In the genomic region with DNA sequence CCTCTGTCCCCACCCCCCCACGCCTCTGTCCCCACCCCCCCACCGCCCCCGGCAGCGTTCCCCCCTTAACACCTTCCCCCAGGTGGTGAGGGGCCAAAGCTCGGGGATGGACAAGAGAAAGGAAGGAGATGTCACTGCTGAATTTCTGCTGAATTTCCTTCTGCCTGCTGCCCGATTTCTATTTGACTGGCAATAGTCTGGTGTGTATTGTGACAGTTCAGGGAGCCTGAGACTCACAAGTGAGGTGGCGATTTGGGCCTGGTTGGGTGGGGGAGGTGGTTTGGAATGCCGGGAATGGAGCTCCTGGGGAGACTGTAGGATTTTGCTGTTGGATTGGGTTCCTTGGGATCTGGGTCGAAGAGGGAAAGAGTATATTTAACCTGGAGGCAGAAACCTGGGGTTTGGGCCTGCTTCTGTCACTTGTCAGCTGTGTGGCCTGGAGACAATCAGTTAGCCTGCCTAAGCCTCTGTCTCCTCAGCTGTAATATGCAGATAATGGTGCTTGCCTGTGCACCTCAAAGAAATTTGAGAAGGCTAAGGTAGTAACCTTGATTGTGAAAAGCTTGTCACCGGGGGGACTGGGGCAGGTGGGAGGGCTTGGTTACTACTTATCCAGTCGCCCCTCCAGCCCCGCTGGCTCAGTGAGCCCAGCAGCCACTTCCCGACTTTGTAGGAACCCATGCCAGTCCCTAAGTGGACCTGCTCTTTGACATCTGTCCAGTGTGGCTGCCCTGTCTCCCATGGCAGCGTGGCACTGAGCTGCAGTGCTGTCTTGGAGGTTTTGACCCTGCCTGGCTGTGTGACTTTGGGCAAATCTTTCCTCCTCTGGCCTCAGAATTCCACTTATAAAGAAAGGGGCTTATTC, we compare ENCODE assay signal across 1 cellular context.
A peak's percentile ranks its signal among the peaks of the same experiment; 100 is the strongest.
TF ChIP-seq lines count a peak whose summit lies in the region.

No MANE protein-coding gene starts in this region.

TF ChIP-seq in K562, 482 proteins besides CTCF, POLR2A, EP300 and RAD21 (continued from another document and continues in another):
- TF ChIP-seq, protein P1, sequence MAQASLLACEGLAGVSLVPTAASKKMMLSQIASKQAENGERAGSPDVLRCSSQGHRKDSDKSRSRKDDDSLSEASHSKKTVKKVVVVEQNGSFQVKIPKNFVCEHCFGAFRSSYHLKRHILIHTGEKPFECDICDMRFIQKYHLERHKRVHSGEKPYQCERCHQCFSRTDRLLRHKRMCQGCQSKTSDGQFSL (CRISPR knock-in tag; IDR thresholded peaks at IDR 0.05): peak; percentile 67
- TF ChIP-seq, protein P1 (tag; IDR thresholded peaks at IDR 0.05): peak in 1 of 2 experiments; percentile 93; a peak in 2 of 4 replicates
- TF ChIP-seq ZSCAN29 (IDR thresholded peaks at IDR 0.05) (no peak), SMARCA5 (IDR thresholded peaks at IDR 0.05) (peak; percentile 76; the same call in 1 of the 2 replicates), KLF10 (CRISPR knock-in tag; IDR thresholded peaks at IDR 0.05) (no peak), ZNF551 (CRISPR knock-in tag; IDR thresholded peaks at IDR 0.05) (no peak), ETV1 (tag; conservative IDR thresholded peaks at IDR 0.05; ENCODE audit: low read depth) (no peak), ZNF165 (CRISPR knock-in tag; IDR thresholded peaks at IDR 0.05; ENCODE audit: borderline replicate concordance) (no peak), ARID3A (IDR thresholded peaks at IDR 0.05; ENCODE audit: borderline replicate concordance, low read depth, low read length) (no peak), ZKSCAN3 (CRISPR knock-in tag; IDR thresholded peaks at IDR 0.05) (no peak), MXI1 (IDR thresholded peaks at IDR 0.05; ENCODE audit: low read depth, low read length) (0 out of 2 replicates have a peak, but pooled peaks have one; percentile 39), SMAD3 (CRISPR knock-in tag; conservative IDR thresholded peaks at IDR 0.05) (no peak), SRSF1 (IDR thresholded peaks at IDR 0.05; ENCODE audit: low read depth, low read length) (no peak), ZBTB1 (CRISPR knock-in tag; IDR thresholded peaks at IDR 0.05; ENCODE audit: borderline replicate concordance, low read depth) (no peak), XRCC5 (IDR thresholded peaks at IDR 0.05; ENCODE audit: low read depth, low read length) (no peak), FUS (optimal IDR thresholded peaks at IDR 0.05; ENCODE audit: low read depth, low read length) (no peak), DPF2 (IDR thresholded peaks at IDR 0.05) (peak; percentile 60), ZNF780A (CRISPR knock-in tag; IDR thresholded peaks at IDR 0.05) (no peak), FOXA3 (CRISPR knock-in tag; conservative IDR thresholded peaks at IDR 0.05 in 1 of 2, IDR thresholded peaks at IDR 0.05 in 1 of 2) (no peak), FOXP1 (CRISPR knock-in tag; IDR thresholded peaks at IDR 0.05) (no peak), ZNF76 (CRISPR knock-in tag; IDR thresholded peaks at IDR 0.05; ENCODE audit: borderline replicate concordance) (no peak), CBFA2T2 (conservative IDR thresholded peaks at IDR 0.05) (peak; percentile 72), KAT7 (CRISPR knock-in tag; IDR thresholded peaks at IDR 0.05; ENCODE audit: borderline replicate concordance) (0 out of 2 replicates have a peak, but pooled peaks have one; percentile 19), ZNF589 (CRISPR knock-in tag; IDR thresholded peaks at IDR 0.05; ENCODE audit: low read depth) (no peak), ZFX (CRISPR knock-in tag; IDR thresholded peaks at IDR 0.05) (peak; percentile 68), ELF1 (tag; IDR thresholded peaks at IDR 0.05) (no peak), ZFPM2 (CRISPR knock-in tag; IDR thresholded peaks at IDR 0.05) (no peak), CREM (IDR thresholded peaks at IDR 0.05; ENCODE audit: low read depth) (peak; percentile 23; the same call in 1 of the 2 replicates), NCOA2 (IDR thresholded peaks at IDR 0.05; ENCODE audit: partially characterized antibody in 2 of 2) (no peak), NBN (IDR thresholded peaks at IDR 0.05; ENCODE audit: low read depth) (no peak), CHD1 (IDR thresholded peaks at IDR 0.05; ENCODE audit: low read length) (no peak), ZBTB8A (IDR thresholded peaks at IDR 0.05; ENCODE audit: partially characterized antibody) (no peak)
- TF ChIP-seq, protein P2, sequence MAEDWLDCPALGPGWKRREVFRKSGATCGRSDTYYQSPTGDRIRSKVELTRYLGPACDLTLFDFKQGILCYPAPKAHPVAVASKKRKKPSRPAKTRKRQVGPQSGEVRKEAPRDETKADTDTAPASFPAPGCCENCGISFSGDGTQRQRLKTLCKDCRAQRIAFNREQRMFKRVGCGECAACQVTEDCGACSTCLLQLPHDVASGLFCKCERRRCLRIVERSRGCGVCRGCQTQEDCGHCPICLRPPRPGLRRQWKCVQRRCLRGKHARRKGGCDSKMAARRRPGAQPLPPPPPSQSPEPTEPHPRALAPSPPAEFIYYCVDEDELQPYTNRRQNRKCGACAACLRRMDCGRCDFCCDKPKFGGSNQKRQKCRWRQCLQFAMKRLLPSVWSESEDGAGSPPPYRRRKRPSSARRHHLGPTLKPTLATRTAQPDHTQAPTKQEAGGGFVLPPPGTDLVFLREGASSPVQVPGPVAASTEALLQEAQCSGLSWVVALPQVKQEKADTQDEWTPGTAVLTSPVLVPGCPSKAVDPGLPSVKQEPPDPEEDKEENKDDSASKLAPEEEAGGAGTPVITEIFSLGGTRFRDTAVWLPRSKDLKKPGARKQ (CRISPR knock-in tag; IDR thresholded peaks at IDR 0.05): no peak
- TF ChIP-seq, protein P3, sequence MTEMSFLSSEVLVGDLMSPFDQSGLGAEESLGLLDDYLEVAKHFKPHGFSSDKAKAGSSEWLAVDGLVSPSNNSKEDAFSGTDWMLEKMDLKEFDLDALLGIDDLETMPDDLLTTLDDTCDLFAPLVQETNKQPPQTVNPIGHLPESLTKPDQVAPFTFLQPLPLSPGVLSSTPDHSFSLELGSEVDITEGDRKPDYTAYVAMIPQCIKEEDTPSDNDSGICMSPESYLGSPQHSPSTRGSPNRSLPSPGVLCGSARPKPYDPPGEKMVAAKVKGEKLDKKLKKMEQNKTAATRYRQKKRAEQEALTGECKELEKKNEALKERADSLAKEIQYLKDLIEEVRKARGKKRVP (CRISPR knock-in tag; IDR thresholded peaks at IDR 0.05): no peak
- TF ChIP-seq, protein P4, sequence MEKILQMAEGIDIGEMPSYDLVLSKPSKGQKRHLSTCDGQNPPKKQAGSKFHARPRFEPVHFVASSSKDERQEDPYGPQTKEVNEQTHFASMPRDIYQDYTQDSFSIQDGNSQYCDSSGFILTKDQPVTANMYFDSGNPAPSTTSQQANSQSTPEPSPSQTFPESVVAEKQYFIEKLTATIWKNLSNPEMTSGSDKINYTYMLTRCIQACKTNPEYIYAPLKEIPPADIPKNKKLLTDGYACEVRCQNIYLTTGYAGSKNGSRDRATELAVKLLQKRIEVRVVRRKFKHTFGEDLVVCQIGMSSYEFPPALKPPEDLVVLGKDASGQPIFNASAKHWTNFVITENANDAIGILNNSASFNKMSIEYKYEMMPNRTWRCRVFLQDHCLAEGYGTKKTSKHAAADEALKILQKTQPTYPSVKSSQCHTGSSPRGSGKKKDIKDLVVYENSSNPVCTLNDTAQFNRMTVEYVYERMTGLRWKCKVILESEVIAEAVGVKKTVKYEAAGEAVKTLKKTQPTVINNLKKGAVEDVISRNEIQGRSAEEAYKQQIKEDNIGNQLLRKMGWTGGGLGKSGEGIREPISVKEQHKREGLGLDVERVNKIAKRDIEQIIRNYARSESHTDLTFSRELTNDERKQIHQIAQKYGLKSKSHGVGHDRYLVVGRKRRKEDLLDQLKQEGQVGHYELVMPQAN (IDR thresholded peaks at IDR 0.05; ENCODE audit: borderline replicate concordance): peak; percentile 87
- TF ChIP-seq, protein P5, sequence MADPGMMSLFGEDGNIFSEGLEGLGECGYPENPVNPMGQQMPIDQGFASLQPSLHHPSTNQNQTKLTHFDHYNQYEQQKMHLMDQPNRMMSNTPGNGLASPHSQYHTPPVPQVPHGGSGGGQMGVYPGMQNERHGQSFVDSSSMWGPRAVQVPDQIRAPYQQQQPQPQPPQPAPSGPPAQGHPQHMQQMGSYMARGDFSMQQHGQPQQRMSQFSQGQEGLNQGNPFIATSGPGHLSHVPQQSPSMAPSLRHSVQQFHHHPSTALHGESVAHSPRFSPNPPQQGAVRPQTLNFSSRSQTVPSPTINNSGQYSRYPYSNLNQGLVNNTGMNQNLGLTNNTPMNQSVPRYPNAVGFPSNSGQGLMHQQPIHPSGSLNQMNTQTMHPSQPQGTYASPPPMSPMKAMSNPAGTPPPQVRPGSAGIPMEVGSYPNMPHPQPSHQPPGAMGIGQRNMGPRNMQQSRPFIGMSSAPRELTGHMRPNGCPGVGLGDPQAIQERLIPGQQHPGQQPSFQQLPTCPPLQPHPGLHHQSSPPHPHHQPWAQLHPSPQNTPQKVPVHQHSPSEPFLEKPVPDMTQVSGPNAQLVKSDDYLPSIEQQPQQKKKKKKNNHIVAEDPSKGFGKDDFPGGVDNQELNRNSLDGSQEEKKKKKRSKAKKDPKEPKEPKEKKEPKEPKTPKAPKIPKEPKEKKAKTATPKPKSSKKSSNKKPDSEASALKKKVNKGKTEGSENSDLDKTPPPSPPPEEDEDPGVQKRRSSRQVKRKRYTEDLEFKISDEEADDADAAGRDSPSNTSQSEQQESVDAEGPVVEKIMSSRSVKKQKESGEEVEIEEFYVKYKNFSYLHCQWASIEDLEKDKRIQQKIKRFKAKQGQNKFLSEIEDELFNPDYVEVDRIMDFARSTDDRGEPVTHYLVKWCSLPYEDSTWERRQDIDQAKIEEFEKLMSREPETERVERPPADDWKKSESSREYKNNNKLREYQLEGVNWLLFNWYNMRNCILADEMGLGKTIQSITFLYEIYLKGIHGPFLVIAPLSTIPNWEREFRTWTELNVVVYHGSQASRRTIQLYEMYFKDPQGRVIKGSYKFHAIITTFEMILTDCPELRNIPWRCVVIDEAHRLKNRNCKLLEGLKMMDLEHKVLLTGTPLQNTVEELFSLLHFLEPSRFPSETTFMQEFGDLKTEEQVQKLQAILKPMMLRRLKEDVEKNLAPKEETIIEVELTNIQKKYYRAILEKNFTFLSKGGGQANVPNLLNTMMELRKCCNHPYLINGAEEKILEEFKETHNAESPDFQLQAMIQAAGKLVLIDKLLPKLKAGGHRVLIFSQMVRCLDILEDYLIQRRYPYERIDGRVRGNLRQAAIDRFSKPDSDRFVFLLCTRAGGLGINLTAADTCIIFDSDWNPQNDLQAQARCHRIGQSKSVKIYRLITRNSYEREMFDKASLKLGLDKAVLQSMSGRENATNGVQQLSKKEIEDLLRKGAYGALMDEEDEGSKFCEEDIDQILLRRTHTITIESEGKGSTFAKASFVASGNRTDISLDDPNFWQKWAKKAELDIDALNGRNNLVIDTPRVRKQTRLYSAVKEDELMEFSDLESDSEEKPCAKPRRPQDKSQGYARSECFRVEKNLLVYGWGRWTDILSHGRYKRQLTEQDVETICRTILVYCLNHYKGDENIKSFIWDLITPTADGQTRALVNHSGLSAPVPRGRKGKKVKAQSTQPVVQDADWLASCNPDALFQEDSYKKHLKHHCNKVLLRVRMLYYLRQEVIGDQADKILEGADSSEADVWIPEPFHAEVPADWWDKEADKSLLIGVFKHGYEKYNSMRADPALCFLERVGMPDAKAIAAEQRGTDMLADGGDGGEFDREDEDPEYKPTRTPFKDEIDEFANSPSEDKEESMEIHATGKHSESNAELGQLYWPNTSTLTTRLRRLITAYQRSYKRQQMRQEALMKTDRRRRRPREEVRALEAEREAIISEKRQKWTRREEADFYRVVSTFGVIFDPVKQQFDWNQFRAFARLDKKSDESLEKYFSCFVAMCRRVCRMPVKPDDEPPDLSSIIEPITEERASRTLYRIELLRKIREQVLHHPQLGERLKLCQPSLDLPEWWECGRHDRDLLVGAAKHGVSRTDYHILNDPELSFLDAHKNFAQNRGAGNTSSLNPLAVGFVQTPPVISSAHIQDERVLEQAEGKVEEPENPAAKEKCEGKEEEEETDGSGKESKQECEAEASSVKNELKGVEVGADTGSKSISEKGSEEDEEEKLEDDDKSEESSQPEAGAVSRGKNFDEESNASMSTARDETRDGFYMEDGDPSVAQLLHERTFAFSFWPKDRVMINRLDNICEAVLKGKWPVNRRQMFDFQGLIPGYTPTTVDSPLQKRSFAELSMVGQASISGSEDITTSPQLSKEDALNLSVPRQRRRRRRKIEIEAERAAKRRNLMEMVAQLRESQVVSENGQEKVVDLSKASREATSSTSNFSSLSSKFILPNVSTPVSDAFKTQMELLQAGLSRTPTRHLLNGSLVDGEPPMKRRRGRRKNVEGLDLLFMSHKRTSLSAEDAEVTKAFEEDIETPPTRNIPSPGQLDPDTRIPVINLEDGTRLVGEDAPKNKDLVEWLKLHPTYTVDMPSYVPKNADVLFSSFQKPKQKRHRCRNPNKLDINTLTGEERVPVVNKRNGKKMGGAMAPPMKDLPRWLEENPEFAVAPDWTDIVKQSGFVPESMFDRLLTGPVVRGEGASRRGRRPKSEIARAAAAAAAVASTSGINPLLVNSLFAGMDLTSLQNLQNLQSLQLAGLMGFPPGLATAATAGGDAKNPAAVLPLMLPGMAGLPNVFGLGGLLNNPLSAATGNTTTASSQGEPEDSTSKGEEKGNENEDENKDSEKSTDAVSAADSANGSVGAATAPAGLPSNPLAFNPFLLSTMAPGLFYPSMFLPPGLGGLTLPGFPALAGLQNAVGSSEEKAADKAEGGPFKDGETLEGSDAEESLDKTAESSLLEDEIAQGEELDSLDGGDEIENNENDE (IDR thresholded peaks at IDR 0.05; ENCODE audit: low read depth, low read length): no peak
- TF ChIP-seq, protein P6, sequence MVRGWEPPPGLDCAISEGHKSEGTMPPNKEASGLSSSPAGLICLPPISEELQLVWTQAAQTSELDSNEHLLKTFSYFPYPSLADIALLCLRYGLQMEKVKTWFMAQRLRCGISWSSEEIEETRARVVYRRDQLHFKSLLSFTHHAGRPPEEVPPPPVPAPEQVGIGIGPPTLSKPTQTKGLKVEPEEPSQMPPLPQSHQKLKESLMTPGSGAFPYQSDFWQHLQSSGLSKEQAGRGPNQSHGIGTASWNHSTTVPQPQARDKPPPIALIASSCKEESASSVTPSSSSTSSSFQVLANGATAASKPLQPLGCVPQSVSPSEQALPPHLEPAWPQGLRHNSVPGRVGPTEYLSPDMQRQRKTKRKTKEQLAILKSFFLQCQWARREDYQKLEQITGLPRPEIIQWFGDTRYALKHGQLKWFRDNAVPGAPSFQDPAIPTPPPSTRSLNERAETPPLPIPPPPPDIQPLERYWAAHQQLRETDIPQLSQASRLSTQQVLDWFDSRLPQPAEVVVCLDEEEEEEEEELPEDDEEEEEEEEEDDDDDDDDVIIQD (CRISPR knock-in tag; IDR thresholded peaks at IDR 0.05): no peak
